Comparison of ENCODE assay signal across 1 cellular context in genomic region chr2:188378551-188378950, GRCh38.
TF ChIP-seq lines count a peak whose summit lies in the region.

No MANE protein-coding gene starts in this region.

TF ChIP-seq in GM23338, 12 proteins besides CTCF, POLR2A, EP300 and RAD21 (continued from another document):
- TF ChIP-seq REST (IDR thresholded peaks at IDR 0.05; ENCODE audit: unreplicated experiment) (no peak), CREB1 (CRISPR knock-in tag; IDR thresholded peaks at IDR 0.05; ENCODE audit: low read depth) (no peak), NANOG (IDR thresholded peaks at IDR 0.05; ENCODE audit: borderline replicate concordance) (no peak), JUNB (IDR thresholded peaks at IDR 0.05; ENCODE audit: unreplicated experiment) (no peak), EZH2 (IDR thresholded peaks at IDR 0.05; ENCODE audit: low read depth, unreplicated experiment) (no peak), ETS1 (IDR thresholded peaks at IDR 0.05) (no peak)
